ENCODE assay signal across 32 cellular contexts in genomic region chr3:77536038-77536775, GRCh38.
DNase-seq lines count a peak whose midpoint lies in the region; ATAC-seq, FAIRE-seq and TF ChIP-seq lines count a peak whose summit lies in the region.
"Had no signal": no experiment of that assay in that cellular context is flagged by ENCODE, and none has a peak within 500 bp of the region (broad histone marks: within the 10 kb centered on the region; RNA-seq: fewer than 3 reads in every experiment).

No MANE protein-coding gene starts in this region.

- H3K18ac ChIP-seq in H1 (ENCODE audit: extremely low read depth, low read length): no peak overlapping the region
- no peak overlapping the region for H3K18ac ChIP-seq in mesendoderm (ENCODE audit: low read length)

- H3K4me1 ChIP-seq in breast epithelium: no peaks in the 10 kb centered on the region
- H3K4me1 ChIP-seq in H1 (replicated peaks in 1 of 4; ENCODE audit: control insufficient read depth in 3 of 4, insufficient read depth in 4 of 4, low read length in 3 of 4): peaks cover 0 to 5% (median 1%) of the 10 kb centered on the region in 4 experiments; a peak in 2 of 7 replicates
- H3K4me1 ChIP-seq in mesendoderm (ENCODE audit: control insufficient read depth, low read depth, low read length): no peaks in the 10 kb centered on the region
- H3K4me1 ChIP-seq in pancreas: no peaks in the 10 kb centered on the region
- H3K4me1 ChIP-seq: ascending aorta, gastroesophageal sphincter, vagina had no signal

- H2BK15ac ChIP-seq in H1 (ENCODE audit: low read length): no peak overlapping the region
- no peak overlapping the region for H2BK15ac ChIP-seq in mesendoderm (replicated peaks; ENCODE audit: low read depth)

- peaks cover 1% of the 10 kb centered on the region; the same call in 1 of the 2 replicates for H3K23me2 ChIP-seq in H1 (ENCODE audit: low read depth, low read length)

- H3K56ac ChIP-seq in H1 (replicated peaks; ENCODE audit: insufficient read length, low read depth, low read length): no peak overlapping the region
- H3K56ac ChIP-seq in mesendoderm (ENCODE audit: low read length): no peak overlapping the region

- WGBS in H1 (ENCODE audit: extremely low coverage in 1 of 2, insufficient coverage in 1 of 2, insufficient read length in 1 of 2, insufficient replicate concordance in 2 of 2, low coverage in 1 of 2, low lambda C conversion rate in 2 of 2, missing lambda C conversion rate in 1 of 2), 2 experiments: 88% methylated on average over 3 of the region's 3 CpGs; no CpG with 5 or more reads in 1 of the 2 experiments
- WGBS in mesendoderm (ENCODE audit: extremely low coverage, insufficient coverage, low lambda C conversion rate): no CpG with 5 or more reads among the region's 3 CpGs
- 68 to 76% methylated on average over 3 of the region's 3 CpGs for WGBS in pancreas, 2 donors

- H2AFZ ChIP-seq in H1 (ENCODE audit: low read length): peak overlapping the region; percentile 26; the same call in 1 of the 2 replicates
- H2AFZ ChIP-seq: hepatocyte had no signal

- TF ChIP-seq EP300 in H1 (IDR thresholded peaks at IDR 0.05; ENCODE audit: borderline replicate concordance in 1 of 2, low read depth in 2 of 2, low read length in 2 of 2): no peak

- H3K14ac ChIP-seq in H1 (ENCODE audit: insufficient read length): no peak overlapping the region

- TF ChIP-seq CTCF in MCF 10A (IDR thresholded peaks at IDR 0.05; ENCODE audit: unreplicated experiment): no peak
- no peak for TF ChIP-seq CTCF in breast epithelium (IDR thresholded peaks at IDR 0.05)
- no peak for TF ChIP-seq CTCF in H1 (IDR thresholded peaks at IDR 0.05; ENCODE audit: control extremely low read depth in 1 of 3, insufficient read depth in 1 of 3, low read depth in 1 of 3, low read length in 3 of 3)
- TF ChIP-seq CTCF in pancreas (IDR thresholded peaks at IDR 0.05): no peak

- no peaks in the 10 kb centered on the region for H3K27me3 Mint-ChIP-seq in MCF 10A (ENCODE audit: insufficient read depth, unreplicated experiment)
- H3K27me3 Mint-ChIP-seq: activated naive CD8-positive, alpha-beta T cell; CD4-positive, alpha-beta T cell; dendritic cell treated with granulocyte-macrophage colony-stimulating factor and Interleukin-4, amounts not matched to agents 40 ng/mL and 50 ng/mL, for 4 days; natural killer cell treated with Interleukin-12 subunit alpha and Interleukin-12 subunit beta and Interleukin-15 and Interleukin-18, amount 100 ng/mL, for 72 hours; stimulated activated naive CD8-positive, alpha-beta T cell treated with anti-CD3 and anti-CD28 coated beads, Interleukin-15, Interleukin-2, amounts not matched to agents 100 ng/mL and 50 ng/mL, for 24 hours had no signal

- H2BK120ac ChIP-seq in H1 (replicated peaks; ENCODE audit: low read depth, low read length) (no peak overlapping the region), mesendoderm (ENCODE audit: low read depth, low read length) (no peak overlapping the region)

- no peaks in the 10 kb centered on the region for H3K27me3 ChIP-seq in breast epithelium
- H3K27me3 ChIP-seq in H1 (replicated peaks in 1 of 4; ENCODE audit: control insufficient read depth in 3 of 4, extremely low read depth in 1 of 4, insufficient read depth in 3 of 4, low read length in 3 of 4): no peaks in the 10 kb centered on the region
- H3K27me3 ChIP-seq in mesendoderm (ENCODE audit: insufficient read depth, low read length, poor library complexity): no peaks in the 10 kb centered on the region
- no peaks in the 10 kb centered on the region for H3K27me3 ChIP-seq in pancreas
- H3K27me3 ChIP-seq: ascending aorta, gastroesophageal sphincter, hepatocyte, vagina had no signal

- H3K9ac ChIP-seq in H1 (replicated peaks in 1 of 4; ENCODE audit: extremely low read depth in 1 of 4, low read depth in 3 of 4, low read length in 3 of 4) (no peak overlapping the region), mesendoderm (ENCODE audit: low read length) (no peak overlapping the region)

- no peak overlapping the region for H3K4ac ChIP-seq in H1 (replicated peaks; ENCODE audit: insufficient read length, low read depth, low read length)
- H3K4ac ChIP-seq in mesendoderm (ENCODE audit: low read depth, low read length): no peak overlapping the region

- H2BK20ac ChIP-seq in H1 (ENCODE audit: low read length): peak overlapping the region; percentile 32; the same call in 1 of the 2 replicates

- no peaks in the 10 kb centered on the region for H4K20me1 ChIP-seq in H1 (replicated peaks in 1 of 2; ENCODE audit: control insufficient read depth in 1 of 2, insufficient read depth in 2 of 2, low read length in 2 of 2)

- peaks cover 7% of the 10 kb centered on the region for H3K9me3 Mint-ChIP-seq in MCF 10A (ENCODE audit: unreplicated experiment)

- no peak for ATAC-seq in pancreas
- ATAC-seq: activated CD8-positive, alpha-beta T cell treated with anti-CD3 and anti-CD28 coated beads, Interleukin-2, amount 10 ng/mL, durations not matched to agents 7 days and 5 days; gastroesophageal sphincter; mucosa of descending colon; natural killer cell treated with Interleukin-12 subunit alpha and Interleukin-12 subunit beta and Interleukin-15 and Interleukin-18, amount 100 ng/mL, for 72 hours had no signal

- DNase-seq in MCF 10A (ENCODE audit: unreplicated experiment) (peak; percentile 1), breast epithelium (ENCODE audit: low spot score in 2 of 2) (no peak), H1 (ENCODE audit: low read depth in 1 of 2, low spot score in 2 of 2) (peak in 1 of 2 experiments; percentile 19), mesendoderm (peak; percentile 73), RCC 7860 (ENCODE audit: low spot score) (no peak), NCI-H446 treated with DMSO at 0.1 percent for 48 hours (lab: John Stamatoyannopoulos, UW) (no peak), NCI-H748 treated with DMSO at 0.1 percent for 48 hours (lab: John Stamatoyannopoulos, UW) (no peak), pancreas (no peak)
- DNase-seq: activated CD4-positive, CD25-positive, alpha-beta regulatory T cell treated with anti-CD3 and anti-CD28 coated beads, Interleukin-2, amount 50 U/mL, for 72 hours; activated CD8-positive, alpha-beta T cell treated with anti-CD3 and anti-CD28 coated beads, Interleukin-2, amount 10 ng/mL, durations not matched to agents 7 days and 5 days; CD4-positive, alpha-beta T cell; central memory CD4-positive, alpha-beta T cell; HCEC 1CT; mucosa of descending colon; NCI-H1105; NCI-H1930; NCI-H2227 treated with DMSO at 0.1 percent for 48 hours; NCI-H774 had no signal

- TF ChIP-seq RAD21 in H1 (IDR thresholded peaks at IDR 0.05 in 1 of 2, conservative IDR thresholded peaks at IDR 0.05 in 1 of 2; ENCODE audit: low read depth in 2 of 2, low read length in 2 of 2): peak; percentile 16 to 32; a peak in 2 of 4 replicates

- H3K27ac ChIP-seq in breast epithelium: no peak overlapping the region
- H3K27ac ChIP-seq in H1 (ENCODE audit: low read depth, low read length): no peak overlapping the region
- H3K27ac ChIP-seq in mesendoderm (ENCODE audit: low read depth, low read length): no peak overlapping the region
- no peak overlapping the region for H3K27ac ChIP-seq in pancreas
- H3K27ac ChIP-seq: ascending aorta, gastroesophageal sphincter, hepatocyte, RWPE1, SK-N-MC, thoracic aorta, vagina had no signal

- H3K9me3 ChIP-seq in breast epithelium (no peaks in the 10 kb centered on the region), H1 (ENCODE audit: insufficient read depth in 2 of 2, low read depth in 1 of 2, low read length in 1 of 2) (peaks cover 4% of the 10 kb centered on the region in 2 experiments; a peak in 1 of 4 replicates), pancreas (no peaks in the 10 kb centered on the region)
- H3K9me3 ChIP-seq: mucosa of descending colon, thoracic aorta, vagina had no signal

- H3K4me3 ChIP-seq in breast epithelium: no peak overlapping the region
- H3K4me3 ChIP-seq in H1 (ENCODE audit: extremely low read depth in 1 of 4, insufficient read depth in 2 of 4, low read depth in 3 of 4, low read length in 4 of 4): no peak overlapping the region
- no peak overlapping the region for H3K4me3 ChIP-seq in mesendoderm (ENCODE audit: low read length)
- H3K4me3 ChIP-seq in pancreas: no peak overlapping the region
- H3K4me3 ChIP-seq: ascending aorta, gastroesophageal sphincter, hepatocyte, mucosa of descending colon, SK-N-MC, thoracic aorta, vagina had no signal

- H4K8ac ChIP-seq in H1 (ENCODE audit: extremely low read depth, insufficient read depth, low read length): no peak overlapping the region
- no peak overlapping the region for H4K8ac ChIP-seq in mesendoderm (ENCODE audit: low read depth, low read length)

- H2AK5ac ChIP-seq in H1 (ENCODE audit: low read depth, low read length) (no peak overlapping the region), mesendoderm (ENCODE audit: low read length) (no peak overlapping the region)

- no TSS peak for BruUV-seq in MCF 10A (replicated peaks; lab: Mats Ljungman, UMichigan)

- H3K4me1 Mint-ChIP-seq in MCF 10A (ENCODE audit: insufficient read depth, unreplicated experiment): peaks cover 7% of the 10 kb centered on the region

- H3K79me1 ChIP-seq in H1 (ENCODE audit: low read depth, low read length) (no peaks in the 10 kb centered on the region), mesendoderm (ENCODE audit: low read length) (no peaks in the 10 kb centered on the region)

- peak; percentile 91 for FAIRE-seq in H1 (lab: Jason Lieb, UNC)
- no peak for FAIRE-seq in RCC 7860 (lab: Jason Lieb, UNC)
- no peak for FAIRE-seq in pancreas (lab: Jason Lieb, UNC)
- FAIRE-seq: endometrium had no signal

- POLR2A ChIA-PET in MCF 10A (lab: Yijun Ruan, JAX): interaction anchor here (0.7 kb wide), 1 partner anchor 84 kb away, joined by 3 read pairs; no protein-coding TSS in a partner anchor
- POLR2A ChIA-PET in H1 (lab: Charles Lee; ENCODE audit: partially characterized antibody): no interaction called here

- CTCF ChIA-PET in MCF 10A (lab: Yijun Ruan, JAX): interaction anchor here (0.6 kb wide), 1 partner anchor 97 kb away, joined by 4 read pairs; no protein-coding TSS in a partner anchor
- CTCF ChIA-PET in H1 (lab: Charles Lee; ENCODE audit: partially characterized antibody): interaction anchor here (0.7 kb wide), 1 partner anchor 405 kb away, joined by 4 read pairs; no protein-coding TSS in a partner anchor

- H3K79me2 ChIP-seq in H1 (ENCODE audit: control insufficient read depth in 1 of 2, insufficient read depth in 2 of 2, low read length in 2 of 2) (no peaks in the 10 kb centered on the region), mesendoderm (ENCODE audit: control insufficient read depth, insufficient read depth, low read length) (no peaks in the 10 kb centered on the region)
- H3K79me2 ChIP-seq: hepatocyte had no signal

- no peak overlapping the region for H3K4me3 Mint-ChIP-seq in MCF 10A (ENCODE audit: unreplicated experiment)
- H3K4me3 Mint-ChIP-seq: activated CD8-positive, alpha-beta T cell treated with anti-CD3 and anti-CD28 coated beads, Interleukin-2, amount 10 ng/mL, durations not matched to agents 7 days and 5 days; activated naive CD8-positive, alpha-beta T cell; CD4-positive, alpha-beta T cell; dendritic cell treated with granulocyte-macrophage colony-stimulating factor and Interleukin-4, amounts not matched to agents 40 ng/mL and 50 ng/mL, for 4 days; natural killer cell treated with Interleukin-12 subunit alpha and Interleukin-12 subunit beta and Interleukin-15 and Interleukin-18, amount 100 ng/mL, for 72 hours; stimulated activated naive CD8-positive, alpha-beta T cell treated with anti-CD3 and anti-CD28 coated beads, Interleukin-15, Interleukin-2, amounts not matched to agents 100 ng/mL and 50 ng/mL, for 24 hours; T-helper 1 cell treated with Interleukin-12 subunit alpha and Interleukin-12 subunit beta and Interleukin-4 antibody, amounts not matched to agents 30 μg/mL and 1 μg/mL, for 36 hours had no signal

- H2BK5ac ChIP-seq in H1 (ENCODE audit: low read depth, low read length) (no peak overlapping the region), mesendoderm (ENCODE audit: low read length) (no peak overlapping the region)

- H3K23ac ChIP-seq in H1 (ENCODE audit: insufficient read length) (no peak overlapping the region), mesendoderm (ENCODE audit: low read length) (no peak overlapping the region)

- H4K5ac ChIP-seq in H1 (ENCODE audit: insufficient read length, low read depth, low read length) (no peak overlapping the region), mesendoderm (ENCODE audit: low read length) (no peak overlapping the region)

- H3K36me3 ChIP-seq in breast epithelium (no peaks in the 10 kb centered on the region), H1 (ENCODE audit: control insufficient read depth in 2 of 4, insufficient read depth in 4 of 4, low read length in 3 of 4) (no peaks in the 10 kb centered on the region), mesendoderm (ENCODE audit: control insufficient read depth, insufficient read depth, low read length) (no peaks in the 10 kb centered on the region), pancreas (no peaks in the 10 kb centered on the region)
- H3K36me3 ChIP-seq: ascending aorta, gastroesophageal sphincter, thoracic aorta, vagina had no signal

- intact Hi-C loops in MCF 10A (cut with micrococcal nuclease): no loop called here
- intact Hi-C loops in breast epithelium (cut with DNase I; ENCODE audit: low total_unique reads): no loop called here
- intact Hi-C loops in pancreas (cut with DNase I): no loop called here

- H4K91ac ChIP-seq in H1 (replicated peaks; ENCODE audit: insufficient read length, low read length): no peak overlapping the region

- no peak overlapping the region for H3K4me2 ChIP-seq in H1 (ENCODE audit: insufficient read depth in 1 of 2, low read depth in 2 of 2, low read length in 2 of 2)
- no peak overlapping the region for H3K4me2 ChIP-seq in mesendoderm (ENCODE audit: low read length)
- H3K4me2 ChIP-seq: hepatocyte had no signal

- H3K27ac Mint-ChIP-seq in MCF 10A (ENCODE audit: low read depth, unreplicated experiment): no peak overlapping the region
- H3K27ac Mint-ChIP-seq: activated CD8-positive, alpha-beta T cell treated with anti-CD3 and anti-CD28 coated beads, Interleukin-2, amount 10 ng/mL, durations not matched to agents 7 days and 5 days; activated naive CD8-positive, alpha-beta T cell; activated T-helper 2 cell treated with anti-CD3 and anti-CD28 coated beads, Interferon-gamma antibody, Interleukin-2, Interleukin-4, amounts not matched to agents 10 μg/mL and 5 μg/mL and 100 μg/mL, durations not matched to agents 14 hours and 24 hours and 36 hours; CD4-positive, alpha-beta T cell; dendritic cell treated with granulocyte-macrophage colony-stimulating factor and Interleukin-4, amounts not matched to agents 40 ng/mL and 50 ng/mL, for 4 days; natural killer cell treated with Interleukin-12 subunit alpha and Interleukin-12 subunit beta and Interleukin-15 and Interleukin-18, amount 100 ng/mL, for 72 hours; stimulated activated naive CD8-positive, alpha-beta T cell treated with anti-CD3 and anti-CD28 coated beads, Interleukin-15, Interleukin-2, amounts not matched to agents 100 ng/mL and 50 ng/mL, for 24 hours; T-helper 1 cell treated with Interleukin-12 subunit alpha and Interleukin-12 subunit beta and Interleukin-4 antibody, amounts not matched to agents 30 μg/mL and 1 μg/mL, for 36 hours had no signal

- TF ChIP-seq POLR2A in breast epithelium (IDR thresholded peaks at IDR 0.05): no peak
- no peak for TF ChIP-seq POLR2A in H1 (IDR thresholded peaks at IDR 0.05; ENCODE audit: control extremely low read depth in 1 of 2, low read depth in 2 of 2, low read length in 2 of 2)

- H2BK12ac ChIP-seq in H1 (ENCODE audit: low read depth, low read length): no peak overlapping the region

- no peaks in the 10 kb centered on the region for H3K36me3 Mint-ChIP-seq in MCF 10A (ENCODE audit: insufficient read depth, unreplicated experiment)
- H3K36me3 Mint-ChIP-seq: activated naive CD8-positive, alpha-beta T cell had no signal

Comparison
In these comparisons a context has a peak if more than half of its experiments do, and no peak if none do; other contexts are left out.
1. DNase-seq: peak in MCF 10A (single experiment) and mesendoderm (single experiment); none in breast epithelium (0 of 2), RCC 7860 (single experiment), NCI-H446 treated with DMSO at 0.1 percent for 48 hours (single experiment), NCI-H748 treated with DMSO at 0.1 percent for 48 hours (single experiment) and pancreas (0 of 6).